Comparison of ENCODE assay signal across 23 cellular contexts in the genomic region with DNA sequence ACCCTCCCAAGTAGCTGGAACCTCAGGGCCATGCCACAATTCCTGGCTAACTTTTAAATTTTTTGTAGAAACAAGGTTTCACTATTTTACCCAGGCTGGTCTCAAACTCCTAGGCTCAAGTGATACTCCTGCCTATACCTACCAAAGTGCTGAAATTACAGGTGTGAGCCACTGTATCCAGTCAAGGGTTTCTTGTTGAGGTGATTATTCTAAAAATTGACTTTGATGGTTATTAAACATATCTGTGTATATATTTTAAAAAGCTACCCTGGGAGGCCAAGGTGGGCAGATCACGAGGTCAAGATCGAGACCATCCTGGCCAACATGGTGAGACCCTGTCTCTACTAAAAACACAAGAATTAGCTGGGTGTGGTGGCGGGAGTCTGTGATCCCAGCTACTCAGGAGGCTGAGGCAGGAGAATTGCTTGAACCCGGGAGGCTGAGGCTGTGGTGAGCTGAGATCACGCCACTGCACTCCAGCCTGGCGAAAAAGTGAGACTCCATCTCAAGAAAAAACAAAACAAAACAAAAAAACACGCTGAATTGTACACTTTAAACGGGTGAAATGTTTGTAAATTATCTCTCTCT.
"Had no signal": no experiment of that assay in that cellular context is flagged by ENCODE, and none has a peak within 500 bp of the region (broad histone marks: within the 10 kb centered on the region; RNA-seq: fewer than 3 reads in every experiment).

No MANE protein-coding gene starts in this region.

- H3K9me3 ChIP-seq: MG63, SK-N-SH had no signal

- H3K4me2 ChIP-seq: SK-N-SH had no signal

- H3K9ac ChIP-seq: SK-N-SH had no signal

- H3K4me3 ChIP-seq: MG63 had no signal

- H3K27me3 ChIP-seq: MG63 had no signal

- H3K36me3 ChIP-seq: MG63 had no signal

- ATAC-seq: Panc1 had no signal

- DNase-seq: Karpas-422, KG1, MG63, NCI-H1092, NCI-H1105 treated with DMSO at 0.1 percent for 48 hours, NCI-H1417 treated with DMSO at 0.1 percent for 48 hours, NCI-H146, NCI-H1694 treated with DMSO at 0.1 percent for 48 hours, NCI-H1930, NCI-H2081, NCI-H2107, NCI-H2171, NCI-H226, NCI-H446, NCI-H510A, NCI-H524 treated with DMSO at 0.1 percent for 48 hours, NCI-H69, NCI-H774, SHP77, SK-N-SH, SW 1271 had no signal

- H3K9me2 ChIP-seq: SK-N-SH had no signal

- H3K27ac ChIP-seq: RWPE1 had no signal
